8 cellular contexts compared by ENCODE assay signal in the genomic region with DNA sequence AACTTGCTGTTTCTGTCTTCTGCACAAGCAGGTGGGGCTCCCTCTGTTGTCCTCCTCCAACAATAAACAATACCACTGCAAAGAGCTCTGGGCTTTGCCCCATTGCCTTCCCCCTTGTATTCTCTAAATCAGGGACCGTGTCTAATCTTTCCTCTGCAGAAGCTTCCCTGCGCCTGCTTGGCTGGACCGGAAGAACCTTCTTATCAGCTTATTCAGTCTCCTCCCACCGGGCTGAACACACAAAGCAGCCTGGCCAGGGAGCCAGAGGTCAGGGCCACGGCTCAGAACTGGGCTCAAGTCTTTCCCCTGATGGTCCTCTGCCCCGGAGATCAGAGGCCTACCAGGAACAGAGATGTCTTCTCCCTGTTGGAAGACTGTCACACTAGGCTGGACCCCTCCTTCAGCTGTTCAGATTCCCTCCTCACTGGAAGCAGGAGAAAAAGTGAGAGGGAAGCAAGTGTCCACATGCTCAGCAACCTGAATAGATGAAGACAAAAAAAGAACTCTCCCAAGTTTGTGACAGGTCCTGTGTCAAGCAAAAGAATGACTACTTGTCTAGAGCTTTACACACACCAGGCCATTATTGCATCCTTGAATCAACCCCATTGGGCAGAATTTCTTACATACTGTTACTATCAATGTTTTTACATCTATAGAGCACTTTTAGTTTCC.
DNase-seq lines count a peak whose midpoint lies in the region; ATAC-seq lines count a peak whose summit lies in the region.

No MANE protein-coding gene starts in this region.

- H3K27me3 Mint-ChIP-seq in naive B cell, result no peaks in the 10 kb centered on the region

- peaks cover 9% of the 10 kb centered on the region for H3K4me1 ChIP-seq in ectodermal cell (ENCODE audit: control insufficient read depth, insufficient read depth, low read length)

- no peaks in the 10 kb centered on the region for H3K36me3 ChIP-seq in ectodermal cell (ENCODE audit: control insufficient read depth, insufficient read depth, low read length)

- ATAC-seq in GM21390 (IDR thresholded peaks at IDR 0.05; ENCODE audit: unreplicated experiment), result peak; percentile 35
- ATAC-seq in naive B cell (ENCODE audit: low read depth in 2 of 2), result peak; percentile 50 to 52
- ATAC-seq in HG02840 (IDR thresholded peaks at IDR 0.05; ENCODE audit: low FRiP score, unreplicated experiment), result no peak

- no peaks in the 10 kb centered on the region for H3K9me3 Mint-ChIP-seq in naive B cell

- DNase-seq in COR-L47 (lab: John Stamatoyannopoulos, UW) (peak; percentile 50), NCI-H510A treated with DMSO at 0.1 percent for 48 hours (lab: John Stamatoyannopoulos, UW) (peak; percentile 63), naive B cell (no peak), middle frontal gyrus (ENCODE audit: extremely low spot score, low spot score) (no peak)
- no peak for DNase-seq in activated naive CD4-positive, alpha-beta T cell treated with Interleukin-2 at 50 U/mL for 16 hours

- WGBS in ectodermal cell, 2 experiments, result 44% methylated on average over 6 of the region's 6 CpGs

- no peaks in the 10 kb centered on the region for H3K27me3 ChIP-seq in ectodermal cell (ENCODE audit: control insufficient read depth, insufficient read depth, low read length, poor library complexity, severe bottlenecking)

- H3K27ac ChIP-seq in ectodermal cell (ENCODE audit: insufficient read depth, low read depth, low read length, poor library complexity, severe bottlenecking), result peak overlapping the region; percentile 19

- no peak overlapping the region for H3K4me3 ChIP-seq in ectodermal cell (ENCODE audit: insufficient read depth, low read depth, low read length)

- H3K27ac Mint-ChIP-seq in naive B cell, result peak overlapping the region; percentile 33 to 90 (median 72)

- H3K4me3 Mint-ChIP-seq in naive B cell, result peak overlapping the region; percentile 10 to 86 (median 74)

- peaks cover 0 to 7% of the 10 kb centered on the region in 2 donors for H3K36me3 Mint-ChIP-seq in naive B cell

- H3K9me3 ChIP-seq in ectodermal cell (ENCODE audit: control insufficient read depth, low read length), result no peaks in the 10 kb centered on the region

- H3K4me1 Mint-ChIP-seq in naive B cell, result peaks cover 60 to 83% (median 79%) of the 10 kb centered on the region in 3 donors

Comparison
In these comparisons a context has a peak if more than half of its experiments do, and no peak if none do; other contexts are left out.
1. DNase-seq: peak in COR-L47 (single experiment) and NCI-H510A treated with DMSO at 0.1 percent for 48 hours (single experiment); none in naive B cell (single experiment), middle frontal gyrus (single experiment) and activated naive CD4-positive, alpha-beta T cell treated with Interleukin-2 at 50 U/mL for 16 hours (single experiment).